ENCODE assay signal across 8 cellular contexts in the genomic region with DNA sequence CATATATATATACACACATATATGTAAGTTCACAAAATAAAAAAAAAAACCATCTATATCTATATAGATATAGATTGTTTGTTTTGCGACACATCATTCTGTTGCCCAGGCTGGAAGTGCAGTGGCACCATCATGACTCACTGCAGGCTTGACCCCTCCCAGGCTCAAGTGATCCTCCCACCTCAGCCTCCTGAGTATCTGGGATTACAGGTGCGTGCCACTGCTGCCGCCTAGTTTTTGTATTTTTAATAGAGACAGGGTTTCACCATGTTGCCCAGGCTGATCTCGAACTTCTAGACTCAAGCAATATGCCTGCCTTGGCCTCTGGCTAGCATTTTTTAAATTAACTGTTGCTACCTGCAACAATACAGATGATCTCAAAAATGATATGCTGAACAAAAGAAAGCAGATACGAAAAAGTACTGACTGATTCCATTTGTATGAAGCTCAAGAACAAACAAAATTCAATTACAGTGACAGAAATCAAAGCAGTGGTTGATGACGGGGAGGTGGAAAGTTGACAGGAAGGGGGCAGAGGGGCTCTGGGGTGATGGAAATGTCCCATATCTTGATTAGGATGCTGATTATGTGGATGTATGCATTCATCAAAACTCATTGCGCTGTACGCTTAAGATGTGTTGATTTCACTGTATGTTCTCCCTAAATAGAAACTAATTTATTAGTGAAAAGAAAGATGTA. TPM values are rescaled to one million over a fixed set of nuclear protein-coding genes. Genes with fewer than 3 reads are reported as not detected.
DNase-seq lines count a peak whose midpoint lies in the region; ATAC-seq and TF ChIP-seq lines count a peak whose summit lies in the region.

No MANE protein-coding gene starts in this region.

- H3K36me3 ChIP-seq in upper lobe of right lung: no peaks in the 10 kb centered on the region

- peak; percentile 61 for ATAC-seq in effector memory CD8-positive, alpha-beta T cell (replicated peaks)
- ATAC-seq in upper lobe of right lung (no peak), HG03280 (IDR thresholded peaks at IDR 0.05; ENCODE audit: unreplicated experiment) (no peak)

- H3K4me1 ChIP-seq in upper lobe of right lung: no peaks in the 10 kb centered on the region

- H3K27me3 Mint-ChIP-seq in effector memory CD8-positive, alpha-beta T cell: no peaks in the 10 kb centered on the region

- H3K27ac ChIP-seq in upper lobe of right lung: peak overlapping the region; percentile 74

- H3K9me3 Mint-ChIP-seq in effector memory CD8-positive, alpha-beta T cell: no peaks in the 10 kb centered on the region

- H3K4me3 ChIP-seq in upper lobe of right lung: no peak overlapping the region

- peak overlapping the region; percentile 91 to 93 for H3K27ac Mint-ChIP-seq in effector memory CD8-positive, alpha-beta T cell

- H3K4me1 Mint-ChIP-seq in effector memory CD8-positive, alpha-beta T cell (ENCODE audit: low read depth in 2 of 2): peaks cover 42 to 48% of the 10 kb centered on the region in 2 donors

- H3K36me3 Mint-ChIP-seq in effector memory CD8-positive, alpha-beta T cell (ENCODE audit: insufficient read depth): peaks cover 24% of the 10 kb centered on the region

- peak; percentile 61 for DNase-seq in stimulated activated naive CD4-positive, alpha-beta T cell treated with Interleukin-2 at 50 U/mL for 16 hours (lab: John Stamatoyannopoulos, UW)
- DNase-seq in stimulated activated naive CD4-positive, alpha-beta T cell (lab: John Stamatoyannopoulos, UW): no peak
- DNase-seq in SW 1271 (lab: John Stamatoyannopoulos, UW) (peak; percentile 63 to 81), upper lobe of right lung (no peak), pons (ENCODE audit: low spot score) (no peak), NCI-H1417 treated with DMSO at 0.1 percent for 48 hours (lab: John Stamatoyannopoulos, UW) (no peak)
- peak; percentile 27 to 36 (median 29) for DNase-seq in effector memory CD8-positive, alpha-beta T cell

- H3K27me3 ChIP-seq in upper lobe of right lung: no peaks in the 10 kb centered on the region

- no peaks in the 10 kb centered on the region for H3K9me3 ChIP-seq in upper lobe of right lung

- peak overlapping the region; percentile 78 to 79 for H3K4me3 Mint-ChIP-seq in effector memory CD8-positive, alpha-beta T cell

- no peak for TF ChIP-seq CTCF in upper lobe of right lung (IDR thresholded peaks at IDR 0.05)

- intact Hi-C loops in upper lobe of right lung (cut with DNase I): no loop called here

RNA-seq across cellular contexts. Expression of gene ATXN1, which starts 49.6 kb away (rescaled TPM):
- 71.2 TPM for total RNA-seq in upper lobe of right lung

Comparison
In these comparisons a context has a peak if more than half of its experiments do, and no peak if none do; other contexts are left out.
1. DNase-seq: peak in stimulated activated naive CD4-positive, alpha-beta T cell treated with Interleukin-2 at 50 U/mL for 16 hours (single experiment), SW 1271 (2 of 2) and effector memory CD8-positive, alpha-beta T cell (3 of 3); none in stimulated activated naive CD4-positive, alpha-beta T cell (0 of 6), upper lobe of right lung (single experiment), pons (single experiment) and NCI-H1417 treated with DMSO at 0.1 percent for 48 hours (single experiment).